In genomic region chr6:156563710-156564109, GRCh38 we compare ENCODE assay signal across 12 cellular contexts.
DNase-seq lines count a peak whose midpoint lies in the region; ATAC-seq and TF ChIP-seq lines count a peak whose summit lies in the region.
"Had no signal": no experiment of that assay in that cellular context is flagged by ENCODE, and none has a peak within 500 bp of the region (broad histone marks: within the 10 kb centered on the region; RNA-seq: fewer than 3 reads in every experiment).

No MANE protein-coding gene starts in this region.

- H3K27me3 ChIP-seq in right atrium auricular region = no peaks in the 10 kb centered on the region
- H3K27me3 ChIP-seq in mesendoderm (ENCODE audit: insufficient read depth, low read length, poor library complexity) = no peaks in the 10 kb centered on the region
- H3K27me3 ChIP-seq in ovary = no peaks in the 10 kb centered on the region
- H3K27me3 ChIP-seq: esophagus squamous epithelium had no signal

- no peak overlapping the region for H3K9ac ChIP-seq in mesendoderm (ENCODE audit: low read length)
- H3K9ac ChIP-seq: KMS-11 had no signal

- CTCF ChIA-PET in activated CD8-positive, alpha-beta T cell treated with anti-CD3 and anti-CD28 coated beads for 36 hours (lab: Charles Lee) = interaction anchor here (0.8 kb wide), 1 partner anchor 9 kb away, joined by 5 read pairs; no protein-coding TSS in a partner anchor

- H2AK5ac ChIP-seq in mesendoderm (ENCODE audit: low read length) = no peak overlapping the region

- no peak for ATAC-seq in activated CD8-positive, alpha-beta T cell treated with anti-CD3 and anti-CD28 coated beads for 36 hours

- H3K79me1 ChIP-seq in mesendoderm (ENCODE audit: low read length) = no peaks in the 10 kb centered on the region

- peaks cover 12% of the 10 kb centered on the region for H3K27me3 Mint-ChIP-seq in HFFc6 (ENCODE audit: insufficient read depth)
- H3K27me3 Mint-ChIP-seq in activated CD8-positive, alpha-beta T cell treated with anti-CD3 and anti-CD28 coated beads for 36 hours = peaks cover 9% of the 10 kb centered on the region

- no peak for TF ChIP-seq POLR2A in ovary (IDR thresholded peaks at IDR 0.05)

- peak overlapping the region; percentile 72 to 75 for H3K27ac ChIP-seq in right atrium auricular region
- H3K27ac ChIP-seq in mesendoderm (ENCODE audit: low read depth, low read length) = no peak overlapping the region
- no peak overlapping the region for H3K27ac ChIP-seq in ovary
- H3K27ac ChIP-seq: esophagus squamous epithelium, KMS-11 had no signal

- H3K4me3 Mint-ChIP-seq in HFFc6 = no peak overlapping the region
- no peak overlapping the region for H3K4me3 Mint-ChIP-seq in activated CD8-positive, alpha-beta T cell treated with anti-CD3 and anti-CD28 coated beads for 36 hours
- H3K4me3 Mint-ChIP-seq: activated CD4-positive, alpha-beta memory T cell treated with anti-CD3 and anti-CD28 coated beads, Interleukin-2, amount 10 ng/mL, durations not matched to agents 7 days and 5 days had no signal

- POLR2A ChIA-PET in activated CD8-positive, alpha-beta T cell treated with anti-CD3 and anti-CD28 coated beads for 36 hours (lab: Charles Lee) = interaction anchor here (0.6 kb wide), 1 partner anchor 1042 kb away, joined by 5 read pairs; no protein-coding TSS in a partner anchor

- H3K4ac ChIP-seq in mesendoderm (ENCODE audit: low read depth, low read length) = no peak overlapping the region

- intact Hi-C loops in ovary (cut with DNase I) = loop anchor here in 3 of 4 donors (5.0 to 10.0 kb wide), 6 partner anchors 121 to 711 kb away; partner anchors contain the start of gene ARID1B (in 1 of the 3)
- intact Hi-C loops in activated CD8-positive, alpha-beta T cell treated with anti-CD3 and anti-CD28 coated beads for 36 hours (cut with micrococcal nuclease) = loop anchor here (5.0 kb wide), 1 partner anchor 99 kb away; no protein-coding TSS in a partner anchor

- H3K27ac Mint-ChIP-seq in HFFc6 = no peak overlapping the region
- no peak overlapping the region for H3K27ac Mint-ChIP-seq in activated CD8-positive, alpha-beta T cell treated with anti-CD3 and anti-CD28 coated beads for 36 hours
- H3K27ac Mint-ChIP-seq: activated CD4-positive, alpha-beta memory T cell treated with anti-CD3 and anti-CD28 coated beads, Interleukin-2, amount 10 ng/mL, durations not matched to agents 7 days and 5 days; progenitor cell of endocrine pancreas had no signal

- TF ChIP-seq CTCF in right atrium auricular region (IDR thresholded peaks at IDR 0.05) (no peak), HFFc6 (IDR thresholded peaks at IDR 0.05) (no peak), ovary (IDR thresholded peaks at IDR 0.05) (no peak)
- TF ChIP-seq CTCF in activated CD8-positive, alpha-beta T cell treated with anti-CD3 and anti-CD28 coated beads for 36 hours (IDR thresholded peaks at IDR 0.05) = no peak

- DNase-seq in DMS79 (lab: John Stamatoyannopoulos, UW) = peak; percentile 34
- peak; percentile 86 for DNase-seq in NCI-H187 treated with DMSO at 0.1 percent for 48 hours (lab: John Stamatoyannopoulos, UW)
- DNase-seq in NCI-H82 treated with DMSO at 0.1 percent for 48 hours (lab: John Stamatoyannopoulos, UW; ENCODE audit: unreplicated experiment) = peak; percentile 59
- no peak for DNase-seq in right atrium auricular region (ENCODE audit: low spot score)
- no peak for DNase-seq in HFFc6
- no peak for DNase-seq in mesendoderm
- no peak for DNase-seq in ovary
- DNase-seq in activated CD8-positive, alpha-beta T cell treated with anti-CD3 and anti-CD28 coated beads for 36 hours = no peak

- H3K36me3 ChIP-seq in right atrium auricular region = no peaks in the 10 kb centered on the region
- H3K36me3 ChIP-seq in mesendoderm (ENCODE audit: control insufficient read depth, insufficient read depth, low read length) = no peaks in the 10 kb centered on the region
- no peaks in the 10 kb centered on the region for H3K36me3 ChIP-seq in ovary
- H3K36me3 ChIP-seq: esophagus squamous epithelium had no signal

- no peak overlapping the region for H4K8ac ChIP-seq in mesendoderm (ENCODE audit: low read depth, low read length)

- no peak overlapping the region for H2BK15ac ChIP-seq in mesendoderm (replicated peaks; ENCODE audit: low read depth)

- no peak overlapping the region for H3K18ac ChIP-seq in mesendoderm (ENCODE audit: low read length)

- H3K4me2 ChIP-seq in mesendoderm (ENCODE audit: low read length) = no peak overlapping the region
- H3K4me2 ChIP-seq: KMS-11 had no signal

- H4K5ac ChIP-seq in mesendoderm (ENCODE audit: low read length) = no peak overlapping the region

- H3K79me2 ChIP-seq in mesendoderm (ENCODE audit: control insufficient read depth, insufficient read depth, low read length) = no peaks in the 10 kb centered on the region

- no peak overlapping the region for H3K56ac ChIP-seq in mesendoderm (ENCODE audit: low read length)

- H3K9me3 Mint-ChIP-seq in HFFc6 = peaks cover 15% of the 10 kb centered on the region
- H3K9me3 Mint-ChIP-seq in activated CD8-positive, alpha-beta T cell treated with anti-CD3 and anti-CD28 coated beads for 36 hours = peaks cover 4% of the 10 kb centered on the region

- no peak overlapping the region for H3K23ac ChIP-seq in mesendoderm (ENCODE audit: low read length)

- H3K4me1 Mint-ChIP-seq in HFFc6 (ENCODE audit: low read depth) = peaks cover 13% of the 10 kb centered on the region
- no peaks in the 10 kb centered on the region for H3K4me1 Mint-ChIP-seq in activated CD8-positive, alpha-beta T cell treated with anti-CD3 and anti-CD28 coated beads for 36 hours (ENCODE audit: low read depth)

- no peak overlapping the region for H3K4me3 ChIP-seq in right atrium auricular region
- H3K4me3 ChIP-seq in mesendoderm (ENCODE audit: low read length) = no peak overlapping the region
- no peak overlapping the region for H3K4me3 ChIP-seq in ovary
- H3K4me3 ChIP-seq: esophagus squamous epithelium had no signal

- no peaks in the 10 kb centered on the region for H3K4me1 ChIP-seq in right atrium auricular region
- H3K4me1 ChIP-seq in mesendoderm (ENCODE audit: control insufficient read depth, low read depth, low read length) = no peaks in the 10 kb centered on the region
- no peaks in the 10 kb centered on the region for H3K4me1 ChIP-seq in ovary (ENCODE audit: insufficient read depth)

- no peak overlapping the region for H2BK120ac ChIP-seq in mesendoderm (ENCODE audit: low read depth, low read length)

- no CpG with 5 or more reads among the region's 9 CpGs for WGBS in mesendoderm (ENCODE audit: extremely low coverage, insufficient coverage, low lambda C conversion rate)
- whole genome bisulfite sequencing in ovary, 3 donors = 71 to 81% (median 75%) methylated on average over 9 of the region's 9 CpGs

- no peak overlapping the region for H2BK5ac ChIP-seq in mesendoderm (ENCODE audit: low read length)

- peaks cover 0 to 9% of the 10 kb centered on the region in 2 donors for H3K9me3 ChIP-seq in right atrium auricular region
- H3K9me3 ChIP-seq in ovary = no peaks in the 10 kb centered on the region
- H3K9me3 ChIP-seq: esophagus squamous epithelium had no signal

- no peak for TF ChIP-seq EP300 in ovary (IDR thresholded peaks at IDR 0.05)

- H3K36me3 Mint-ChIP-seq in HFFc6 (ENCODE audit: low read depth) = no peaks in the 10 kb centered on the region; the same call in 1 of the 2 replicates
- no peaks in the 10 kb centered on the region for H3K36me3 Mint-ChIP-seq in activated CD8-positive, alpha-beta T cell treated with anti-CD3 and anti-CD28 coated beads for 36 hours (ENCODE audit: low read depth)

Comparison
In these comparisons a context has a peak if more than half of its experiments do, and no peak if none do; other contexts are left out.
1. DNase-seq: peak in DMS79 (single experiment), NCI-H187 treated with DMSO at 0.1 percent for 48 hours (single experiment) and NCI-H82 treated with DMSO at 0.1 percent for 48 hours (single experiment); none in right atrium auricular region (single experiment), HFFc6 (single experiment), mesendoderm (single experiment), ovary (0 of 5) and activated CD8-positive, alpha-beta T cell treated with anti-CD3 and anti-CD28 coated beads for 36 hours (single experiment).
2. H3K27ac ChIP-seq: peak in right atrium auricular region (2 of 2); none in mesendoderm (single experiment) and ovary (0 of 2).